ENCODE assay signal across 9 cellular contexts in the genomic region with DNA sequence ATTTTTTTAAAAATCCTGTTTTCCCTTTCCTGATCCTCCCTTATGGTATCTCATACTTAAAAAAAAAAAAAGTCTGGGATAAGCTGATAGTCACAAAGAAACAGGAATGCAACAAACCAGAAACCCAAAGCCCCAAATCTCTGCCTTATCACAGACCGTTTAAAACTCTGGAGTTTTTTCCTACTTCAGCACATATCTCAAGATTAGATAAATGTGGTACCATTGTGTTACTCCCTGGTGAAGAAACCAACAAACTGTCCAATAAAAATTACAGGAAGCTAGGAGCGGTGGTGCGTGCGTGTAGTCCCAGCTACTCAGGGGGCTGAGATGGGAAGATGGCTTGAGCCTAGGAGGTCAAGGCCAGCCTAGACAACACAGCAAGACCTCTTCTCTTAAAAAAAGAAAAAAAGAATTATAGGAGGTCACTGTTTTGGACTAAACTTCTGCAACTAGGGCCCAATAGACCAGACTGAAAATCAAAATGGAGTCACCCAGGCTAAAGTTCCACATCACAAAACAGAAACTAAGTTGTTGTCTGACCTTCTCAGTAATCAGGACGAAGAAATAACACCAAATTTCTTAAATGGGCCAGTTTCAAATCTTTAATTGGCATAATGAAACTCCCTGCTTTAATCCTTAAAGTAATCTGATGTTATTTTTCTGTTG. TPM values are rescaled to one million over a fixed set of nuclear protein-coding genes. Genes with fewer than 3 reads are reported as not detected.
DNase-seq lines count a peak whose midpoint lies in the region; ATAC-seq, FAIRE-seq and TF ChIP-seq lines count a peak whose summit lies in the region.
"Had no signal": no experiment of that assay in that cellular context is flagged by ENCODE, and none has a peak within 500 bp of the region (broad histone marks: within the 10 kb centered on the region; RNA-seq: fewer than 3 reads in every experiment).

No MANE protein-coding gene starts in this region.

- ATAC-seq in GM18868 (IDR thresholded peaks at IDR 0.05; ENCODE audit: unreplicated experiment) (no peak), GM19455 (IDR thresholded peaks at IDR 0.05; ENCODE audit: unreplicated experiment) (no peak), GM21515 (IDR thresholded peaks at IDR 0.05; ENCODE audit: unreplicated experiment) (no peak)

- H3K79me2 ChIP-seq in SK-N-SH (ENCODE audit: insufficient read depth): 0 out of 2 replicates have a peak, but pooled peaks cover 3% of the 10 kb centered on the region

- CTCF ChIA-PET in SK-N-SH (lab: Yijun Ruan, JAX): no interaction called here

- H3K4me3 ChIP-seq in SK-N-SH (ENCODE audit: low read depth in 2 of 2, low read length in 1 of 2): no peak overlapping the region
- peak overlapping the region; percentile 7 for H3K4me3 ChIP-seq in fibroblast of pulmonary artery (replicated peaks; ENCODE audit: low read depth, low read length)
- no peak overlapping the region for H3K4me3 ChIP-seq in rectal smooth muscle tissue (ENCODE audit: low read length)

- POLR2A ChIA-PET in SK-N-SH (lab: Yijun Ruan, JAX): no interaction called here

- H3K36me3 ChIP-seq in SK-N-SH (replicated peaks in 1 of 2; ENCODE audit: control insufficient read depth in 1 of 2, insufficient read depth in 2 of 2, low read length in 1 of 2) (no peaks in the 10 kb centered on the region), rectal smooth muscle tissue (ENCODE audit: control insufficient read depth, insufficient read depth, low read length) (no peaks in the 10 kb centered on the region)

- no peak for TF ChIP-seq CTCF in SK-N-SH (IDR thresholded peaks at IDR 0.05)
- TF ChIP-seq CTCF in fibroblast of pulmonary artery (IDR thresholded peaks at IDR 0.05; ENCODE audit: low read length, missing control alignments): no peak

- no peaks in the 10 kb centered on the region for H3K9me2 ChIP-seq in SK-N-SH

- peaks cover 30% of the 10 kb centered on the region for H3F3A ChIP-seq in SK-N-SH (replicated peaks; ENCODE audit: insufficient read depth)

- H2AFZ ChIP-seq in SK-N-SH (ENCODE audit: low read depth): peak overlapping the region; percentile 83

- no peaks in the 10 kb centered on the region for H3K27me3 ChIP-seq in SK-N-SH (ENCODE audit: insufficient read depth)
- no peaks in the 10 kb centered on the region for H3K27me3 ChIP-seq in rectal smooth muscle tissue (ENCODE audit: control insufficient read depth, insufficient read depth, low read length)

- FAIRE-seq in GM19239 (lab: Jason Lieb, UNC): peak; percentile 82

- no peaks in the 10 kb centered on the region for H4K20me1 ChIP-seq in SK-N-SH (ENCODE audit: insufficient read depth)

- H3K9ac ChIP-seq in SK-N-SH (peak overlapping the region; percentile 56; the same call in 1 of the 2 replicates), rectal smooth muscle tissue (ENCODE audit: low read length) (no peak overlapping the region)

- no peak for DNase-seq in GM19239 (ENCODE audit: insufficient read length, low spot score)
- DNase-seq in SK-N-SH: no peak
- peak; percentile 43 for DNase-seq in fibroblast of pulmonary artery (ENCODE audit: low read depth)
- no peak for DNase-seq in activated CD4-positive, alpha-beta T cell treated with anti-CD3 and anti-CD28 coated beads, Interleukin-2, amount 50 U/mL, for 1 hour
- DNase-seq: cortex of kidney had no signal

- H3K4me1 ChIP-seq in SK-N-SH (ENCODE audit: control insufficient read depth in 1 of 2, insufficient read depth in 2 of 2, low read depth in 1 of 2, low read length in 1 of 2) (peaks cover 0 to 12% of the 10 kb centered on the region in 2 experiments; a peak in 1 of 4 replicates), rectal smooth muscle tissue (ENCODE audit: control insufficient read depth, insufficient read depth, low read length) (no peaks in the 10 kb centered on the region)

- H3K27ac ChIP-seq in SK-N-SH (ENCODE audit: low read depth in 2 of 2, low read length in 1 of 2) (peak overlapping the region; percentile 58 to 75; a peak in 3 of 4 replicates), rectal smooth muscle tissue (ENCODE audit: low read depth, low read length) (peak overlapping the region; percentile 24)

- TF ChIP-seq RAD21 in SK-N-SH (IDR thresholded peaks at IDR 0.05; ENCODE audit: low read length): no peak

- H3K9me3 ChIP-seq in SK-N-SH: no peaks in the 10 kb centered on the region

- 86% methylated on average over 5 of the region's 5 CpGs for WGBS in SK-N-SH (ENCODE audit: low lambda C conversion rate)

- TF ChIP-seq EP300 in SK-N-SH (IDR thresholded peaks at IDR 0.05; ENCODE audit: borderline replicate concordance in 1 of 2, low read depth in 1 of 2, low read length in 1 of 2): no peak

- peak overlapping the region; percentile 59 for H3K4me2 ChIP-seq in SK-N-SH

TF ChIP-seq in SK-N-SH, 30 proteins besides CTCF, POLR2A, EP300 and RAD21:
- TF ChIP-seq TCF12 (IDR thresholded peaks at IDR 0.05) (no peak), MAX (IDR thresholded peaks at IDR 0.05; ENCODE audit: low read depth) (no peak), FOXJ3 (CRISPR knock-in tag; IDR thresholded peaks at IDR 0.05) (no peak), EZH2phosphoT487 (IDR thresholded peaks at IDR 0.05; ENCODE audit: borderline replicate concordance, low read depth) (no peak), MEF2A (IDR thresholded peaks at IDR 0.05; ENCODE audit: borderline replicate concordance, low read depth) (no peak), NRF1 (IDR thresholded peaks at IDR 0.05; ENCODE audit: low read depth, low read length) (no peak)

RNA-seq across cellular contexts. Expression of gene RBM47, which starts 51.9 kb away (rescaled TPM):
- 4.7 and 6.8 TPM in 2 replicates for polyA plus RNA-seq in SK-N-SH (2012; rRNA removed)
- polyA plus RNA-seq in SK-N-SH (2012; cell fraction: cytosol; rRNA removed): 3.9 and 4.6 TPM in 2 replicates
- 4.1 and 7.9 TPM in 2 replicates for polyA plus RNA-seq in SK-N-SH (2012; cell fraction: nucleus; rRNA removed)
